1 cellular context compared by ENCODE assay signal in the genomic region with DNA sequence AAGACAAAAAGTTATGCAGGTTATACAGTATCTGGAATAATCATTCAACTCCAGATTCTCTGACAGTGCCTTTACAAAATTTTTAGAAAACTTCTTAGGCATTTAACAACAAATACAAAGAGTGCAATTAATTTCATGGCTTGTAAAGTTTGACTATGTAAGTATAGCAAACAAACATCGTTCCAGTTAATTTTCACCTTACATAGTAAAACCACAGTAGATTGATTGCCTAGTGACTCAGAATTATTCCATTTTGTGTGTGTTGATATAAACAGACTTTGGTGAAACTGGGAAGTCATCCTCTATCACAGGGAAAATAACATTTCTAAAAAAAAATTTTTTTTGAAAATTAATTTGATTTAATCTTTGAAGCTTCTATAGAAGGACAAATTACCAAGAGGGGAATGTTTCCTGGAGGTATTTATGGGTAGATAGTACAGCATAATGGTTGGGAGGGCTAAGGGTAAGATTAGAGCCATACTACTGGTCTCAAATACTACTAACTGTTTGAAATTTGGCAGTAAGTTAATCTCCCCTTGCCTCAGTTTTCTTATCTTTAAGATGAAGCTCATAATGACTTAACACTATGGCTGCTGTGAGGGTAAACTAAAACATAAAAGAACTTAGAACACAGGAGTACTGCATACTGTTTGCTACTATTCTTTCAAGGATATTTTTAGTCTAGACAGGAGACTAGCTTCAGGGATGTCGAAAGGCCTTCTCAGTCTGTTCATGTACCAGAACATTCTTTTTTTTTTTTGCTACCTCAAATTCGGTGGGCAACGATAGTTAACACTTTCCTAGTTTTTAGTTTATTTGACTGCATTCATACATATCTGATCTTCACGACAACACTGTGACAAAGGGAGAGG.
TF ChIP-seq lines count a peak whose summit lies in the region.

No MANE protein-coding gene starts in this region.

TF ChIP-seq in K562, 482 proteins besides CTCF, POLR2A, EP300 and RAD21:
- TF ChIP-seq DPF2 (IDR thresholded peaks at IDR 0.05) (peak; percentile 42; the same call in 1 of the 2 replicates), BACH1 (tag; IDR thresholded peaks at IDR 0.05) (no peak), EWSR1 (IDR thresholded peaks at IDR 0.05; ENCODE audit: borderline replicate concordance, low read depth, partially characterized antibody) (no peak), NR3C1 (CRISPR knock-in tag; IDR thresholded peaks at IDR 0.05) (no peak), ADNP (tag; IDR thresholded peaks at IDR 0.05) (0 out of 2 replicates have a peak, but pooled peaks have one; percentile 39), SMARCC2 (IDR thresholded peaks at IDR 0.05; ENCODE audit: low read depth) (no peak), GABPB1 (CRISPR knock-in tag; IDR thresholded peaks at IDR 0.05) (no peak), MCM5 (IDR thresholded peaks at IDR 0.05; ENCODE audit: low read depth) (no peak), HSF4 (CRISPR knock-in tag; IDR thresholded peaks at IDR 0.05; ENCODE audit: borderline replicate concordance) (no peak), SRSF7 (optimal IDR thresholded peaks at IDR 0.05; ENCODE audit: low read depth, low read length) (no peak), CEBPB (tag; IDR thresholded peaks at IDR 0.05) (no peak), ZNF24 (IDR thresholded peaks at IDR 0.05) (no peak)
- TF ChIP-seq, protein P1, sequence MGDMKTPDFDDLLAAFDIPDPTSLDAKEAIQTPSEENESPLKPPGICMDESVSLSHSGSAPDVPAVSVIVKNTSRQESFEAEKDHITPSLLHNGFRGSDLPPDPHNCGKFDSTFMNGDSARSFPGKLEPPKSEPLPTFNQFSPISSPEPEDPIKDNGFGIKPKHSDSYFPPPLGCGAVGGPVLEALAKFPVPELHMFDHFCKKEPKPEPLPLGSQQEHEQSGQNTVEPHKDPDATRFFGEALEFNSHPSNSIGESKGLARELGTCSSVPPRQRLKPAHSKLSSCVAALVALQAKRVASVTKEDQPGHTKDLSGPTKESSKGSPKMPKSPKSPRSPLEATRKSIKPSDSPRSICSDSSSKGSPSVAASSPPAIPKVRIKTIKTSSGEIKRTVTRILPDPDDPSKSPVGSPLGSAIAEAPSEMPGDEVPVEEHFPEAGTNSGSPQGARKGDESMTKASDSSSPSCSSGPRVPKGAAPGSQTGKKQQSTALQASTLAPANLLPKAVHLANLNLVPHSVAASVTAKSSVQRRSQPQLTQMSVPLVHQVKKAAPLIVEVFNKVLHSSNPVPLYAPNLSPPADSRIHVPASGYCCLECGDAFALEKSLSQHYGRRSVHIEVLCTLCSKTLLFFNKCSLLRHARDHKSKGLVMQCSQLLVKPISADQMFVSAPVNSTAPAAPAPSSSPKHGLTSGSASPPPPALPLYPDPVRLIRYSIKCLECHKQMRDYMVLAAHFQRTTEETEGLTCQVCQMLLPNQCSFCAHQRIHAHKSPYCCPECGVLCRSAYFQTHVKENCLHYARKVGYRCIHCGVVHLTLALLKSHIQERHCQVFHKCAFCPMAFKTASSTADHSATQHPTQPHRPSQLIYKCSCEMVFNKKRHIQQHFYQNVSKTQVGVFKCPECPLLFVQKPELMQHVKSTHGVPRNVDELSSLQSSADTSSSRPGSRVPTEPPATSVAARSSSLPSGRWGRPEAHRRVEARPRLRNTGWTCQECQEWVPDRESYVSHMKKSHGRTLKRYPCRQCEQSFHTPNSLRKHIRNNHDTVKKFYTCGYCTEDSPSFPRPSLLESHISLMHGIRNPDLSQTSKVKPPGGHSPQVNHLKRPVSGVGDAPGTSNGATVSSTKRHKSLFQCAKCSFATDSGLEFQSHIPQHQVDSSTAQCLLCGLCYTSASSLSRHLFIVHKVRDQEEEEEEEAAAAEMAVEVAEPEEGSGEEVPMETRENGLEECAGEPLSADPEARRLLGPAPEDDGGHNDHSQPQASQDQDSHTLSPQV (IDR thresholded peaks at IDR 0.05) = peak; percentile 43; the same call in 1 of the 2 replicates
- TF ChIP-seq, protein P2, sequence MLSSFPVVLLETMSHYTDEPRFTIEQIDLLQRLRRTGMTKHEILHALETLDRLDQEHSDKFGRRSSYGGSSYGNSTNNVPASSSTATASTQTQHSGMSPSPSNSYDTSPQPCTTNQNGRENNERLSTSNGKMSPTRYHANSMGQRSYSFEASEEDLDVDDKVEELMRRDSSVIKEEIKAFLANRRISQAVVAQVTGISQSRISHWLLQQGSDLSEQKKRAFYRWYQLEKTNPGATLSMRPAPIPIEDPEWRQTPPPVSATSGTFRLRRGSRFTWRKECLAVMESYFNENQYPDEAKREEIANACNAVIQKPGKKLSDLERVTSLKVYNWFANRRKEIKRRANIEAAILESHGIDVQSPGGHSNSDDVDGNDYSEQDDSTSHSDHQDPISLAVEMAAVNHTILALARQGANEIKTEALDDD (IDR thresholded peaks at IDR 0.05) = peak; percentile 81
- TF ChIP-seq, protein P3, sequence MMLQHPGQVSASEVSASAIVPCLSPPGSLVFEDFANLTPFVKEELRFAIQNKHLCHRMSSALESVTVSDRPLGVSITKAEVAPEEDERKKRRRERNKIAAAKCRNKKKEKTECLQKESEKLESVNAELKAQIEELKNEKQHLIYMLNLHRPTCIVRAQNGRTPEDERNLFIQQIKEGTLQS (IDR thresholded peaks at IDR 0.05) = 0 out of 2 replicates have a peak, but pooled peaks have one; percentile 7
- TF ChIP-seq, protein P3 (CRISPR knock-in tag; conservative IDR thresholded peaks at IDR 0.05) = no peak
